Comparison of ENCODE assay signal across 12 cellular contexts in genomic region chr6:4806308-4807190, GRCh38.
"Had no signal": no experiment of that assay in that cellular context is flagged by ENCODE, and none has a peak within 500 bp of the region (broad histone marks: within the 10 kb centered on the region; RNA-seq: fewer than 3 reads in every experiment).

No MANE protein-coding gene starts in this region.

- H3K4me1 ChIP-seq: prostate gland, right lobe of liver had no signal

- DNase-seq: activated CD4-positive, alpha-beta T cell treated with anti-CD3 and anti-CD28 coated beads for 1 hour; effector CD4-positive, alpha-beta T cell; natural killer cell; spleen; stimulated activated CD4-positive, alpha-beta T cell treated with anti-CD3 and anti-CD28 coated beads, Interleukin-1b, Interleukin-23, amount 100 ng/mL, for 48 hours; stimulated activated naive B cell treated with anti-CD40 and anti-IgM and Interleukin-4, amounts not matched to agents 10 μg/mL and 1 μg/mL and 100 μg/mL, for 72 hours; T-helper 9 cell had no signal

- H3K4me3 ChIP-seq: gastrocnemius medialis, prostate gland, right lobe of liver, spleen, transverse colon had no signal

- H3K27ac ChIP-seq: gastrocnemius medialis, prostate gland, right lobe of liver, spleen, transverse colon had no signal

- ATAC-seq: stimulated activated naive B cell treated with anti-CD40 and anti-IgM and Interleukin-4, amounts not matched to agents 10 μg/mL and 1 μg/mL and 100 μg/mL, for 72 hours had no signal

- H3K9me3 ChIP-seq: gastrocnemius medialis, prostate gland, right lobe of liver, transverse colon had no signal

- H3K27me3 Mint-ChIP-seq: activated CD4-positive, alpha-beta memory T cell treated with anti-CD3 and anti-CD28 coated beads for 36 hours; stimulated activated naive B cell treated with anti-CD40 and anti-IgM and Interleukin-4, amounts not matched to agents 10 μg/mL and 1 μg/mL and 100 μg/mL, for 72 hours had no signal

- H3K36me3 ChIP-seq: gastrocnemius medialis, prostate gland, right lobe of liver, spleen, transverse colon had no signal

- H3K27ac Mint-ChIP-seq: activated CD4-positive, alpha-beta memory T cell treated with anti-CD3 and anti-CD28 coated beads for 36 hours; stimulated activated naive B cell treated with anti-CD40 and anti-IgM and Interleukin-4, amounts not matched to agents 10 μg/mL and 1 μg/mL and 100 μg/mL, for 72 hours had no signal

- H3K36me3 Mint-ChIP-seq: natural killer cell had no signal

- H3K27me3 ChIP-seq: gastrocnemius medialis, right lobe of liver, spleen, transverse colon had no signal

- H3K4me3 Mint-ChIP-seq: activated CD4-positive, alpha-beta memory T cell treated with anti-CD3 and anti-CD28 coated beads for 36 hours; natural killer cell; stimulated activated naive B cell treated with anti-CD40 and anti-IgM and Interleukin-4, amounts not matched to agents 10 μg/mL and 1 μg/mL and 100 μg/mL, for 72 hours had no signal
